19 cellular contexts compared by ENCODE assay signal in the genomic region with DNA sequence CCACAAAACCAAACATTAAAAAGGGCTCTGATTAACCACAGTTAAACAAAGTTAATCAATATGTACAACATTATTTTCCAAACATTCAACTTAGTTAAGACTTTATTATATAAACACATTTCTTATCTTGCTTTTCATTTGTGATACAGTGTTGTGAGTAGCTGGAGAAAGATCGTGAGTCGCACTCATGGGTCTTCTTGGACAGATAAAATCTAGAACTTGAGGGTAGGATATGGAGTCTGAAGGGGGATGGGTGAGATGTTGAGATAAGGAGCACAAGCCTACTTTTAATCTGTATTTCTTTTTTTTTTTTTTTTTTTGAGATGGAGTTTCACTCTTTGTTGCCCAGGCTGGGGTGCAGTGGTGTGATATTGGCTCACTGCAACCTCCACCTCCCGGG. TPM values are rescaled to one million over a fixed set of nuclear protein-coding genes. Genes with fewer than 3 reads are reported as not detected.
DNase-seq lines count a peak whose midpoint lies in the region; ATAC-seq, FAIRE-seq and TF ChIP-seq lines count a peak whose summit lies in the region.
"Had no signal": no experiment of that assay in that cellular context is flagged by ENCODE, and none has a peak within 500 bp of the region (broad histone marks: within the 10 kb centered on the region; RNA-seq: fewer than 3 reads in every experiment).

No MANE protein-coding gene starts in this region.

- peaks cover 21% of the 10 kb centered on the region for H3K4me1 Mint-ChIP-seq in chondrocyte (ENCODE audit: low read depth)

- no peak overlapping the region for H3K4me2 ChIP-seq in HepG2 (ENCODE audit: low read depth, low read length)
- H3K4me2 ChIP-seq: BLaER1 had no signal

- H3K9ac ChIP-seq in liver (ENCODE audit: low read depth in 1 of 2, low read length in 2 of 2), result no peak overlapping the region
- H3K9ac ChIP-seq in HepG2 (ENCODE audit: insufficient read depth, low read depth, low read length), result no peak overlapping the region
- H3K9ac ChIP-seq: BLaER1 had no signal

- in situ Hi-C loops in HepG2 (cut with HindIII; ENCODE audit: extremely low pct_ligation_motif_present, low pct_unique_long_range_greater_than_20kb), result no loop called here

- H3K27ac ChIP-seq in liver (ENCODE audit: low read depth in 1 of 2, low read length in 2 of 2) (peak overlapping the region; percentile 22 to 80), HepG2 (ENCODE audit: extremely low read length, insufficient read depth, low read length) (no peak overlapping the region), ascending aorta (no peak overlapping the region)
- H3K27ac ChIP-seq: BLaER1, SJSA1 had no signal

- H3K4me1 ChIP-seq in liver (ENCODE audit: control insufficient read depth in 4 of 4, insufficient read depth in 4 of 4, low read length in 3 of 4) (peaks cover 21 to 41% (median 31%) of the 10 kb centered on the region in 4 donors), HepG2 (ENCODE audit: insufficient read depth, low read length) (peaks cover 21% of the 10 kb centered on the region), ascending aorta (no peaks in the 10 kb centered on the region)
- H3K4me1 ChIP-seq: BLaER1 had no signal

- peak overlapping the region; percentile 32 for H3K27ac Mint-ChIP-seq in chondrocyte (ENCODE audit: unreplicated experiment)
- H3K27ac Mint-ChIP-seq: CD8-positive, alpha-beta T cell had no signal

- POLR2A ChIA-PET in HepG2 (lab: Yijun Ruan, JAX), result no interaction called here

- H3K4me3 ChIP-seq in liver (ENCODE audit: low read depth in 1 of 3, low read length in 3 of 3) (no peak overlapping the region), HepG2 (replicated peaks in 1 of 3; ENCODE audit: insufficient read depth in 1 of 3, low read depth in 2 of 3, low read length in 3 of 3) (no peak overlapping the region), NB4 (ENCODE audit: low read depth, low read length) (no peak overlapping the region), ascending aorta (no peak overlapping the region)
- H3K4me3 ChIP-seq: BLaER1, SJSA1 had no signal

- CTCF ChIA-PET in HepG2 (lab: Yijun Ruan, JAX; ENCODE audit: low intra/inter-chr PET ratio, low total read pairs), result no interaction called here

- TF ChIP-seq EP300 in HepG2 (IDR thresholded peaks at IDR 0.05; ENCODE audit: low read depth in 2 of 2, low read length in 2 of 2) (no peak), HepG2 (CRISPR knock-in tag; IDR thresholded peaks at IDR 0.05; ENCODE audit: borderline replicate concordance) (no peak)

- H3K9me3 ChIP-seq in liver (ENCODE audit: control insufficient read depth in 4 of 4, low read length in 3 of 4) (no peaks in the 10 kb centered on the region), HepG2 (ENCODE audit: low read length) (no peaks in the 10 kb centered on the region), ascending aorta (no peaks in the 10 kb centered on the region)
- H3K9me3 ChIP-seq: BLaER1, SJSA1 had no signal

- BruUV-seq in HepG2 (replicated peaks; lab: Mats Ljungman, UMichigan), result no TSS peak

- no peak overlapping the region for H3K4me3 Mint-ChIP-seq in chondrocyte (ENCODE audit: unreplicated experiment)
- H3K4me3 Mint-ChIP-seq: CD8-positive, alpha-beta T cell had no signal

- H3K9me3 Mint-ChIP-seq in chondrocyte (ENCODE audit: low read depth), result no peaks in the 10 kb centered on the region
- H3K9me3 Mint-ChIP-seq: CD8-positive, alpha-beta T cell; HFFc6 had no signal

- DNase-seq in HepG2 (ENCODE audit: low spot score), result no peak
- peak; percentile 36 for DNase-seq in NB4 (ENCODE audit: low read depth)
- no peak for DNase-seq in chondrocyte (ENCODE audit: low spot score)
- DNase-seq in NCI-H1092 treated with DMSO at 0.1 percent for 48 hours (lab: John Stamatoyannopoulos, UW), result no peak
- no peak for DNase-seq in ascending aorta (ENCODE audit: low spot score in 2 of 2)
- DNase-seq in posterior cingulate gyrus, result no peak
- DNase-seq: CD8-positive, alpha-beta T cell; DMS79; Kasumi-1; NCI-H1105 treated with DMSO at 0.1 percent for 48 hours; NCI-H1694; NCI-H2081 treated with DMSO at 0.1 percent for 48 hours; NCI-H748 treated with DMSO at 0.1 percent for 48 hours had no signal

- H3K27me3 ChIP-seq in liver (ENCODE audit: control insufficient read depth in 4 of 4, insufficient read depth in 4 of 4, low read length in 3 of 4) (no peaks in the 10 kb centered on the region), HepG2 (ENCODE audit: control insufficient read depth in 1 of 2, insufficient read depth in 2 of 2, low read length in 2 of 2) (no peaks in the 10 kb centered on the region), ascending aorta (no peaks in the 10 kb centered on the region)
- H3K27me3 ChIP-seq: BLaER1, SJSA1 had no signal

- no peaks in the 10 kb centered on the region for H4K20me1 ChIP-seq in HepG2 (ENCODE audit: insufficient read depth, low read length)

- FAIRE-seq in HepG2 (lab: Jason Lieb, UNC), result no peak
- FAIRE-seq: G401.6 had no signal

- H3K79me2 ChIP-seq in HepG2 (ENCODE audit: insufficient read depth, low read length), result no peaks in the 10 kb centered on the region

- TF ChIP-seq RAD21 in liver (IDR thresholded peaks at IDR 0.05), result no peak
- no peak for TF ChIP-seq RAD21 in HepG2 (CRISPR knock-in tag; IDR thresholded peaks at IDR 0.05)

- 69% methylated on average over 3 of the region's 3 CpGs for WGBS in liver
- 87% methylated on average over 3 of the region's 3 CpGs for WGBS in HepG2 (ENCODE audit: low lambda C conversion rate)

- no peaks in the 10 kb centered on the region for H3K27me3 Mint-ChIP-seq in chondrocyte (ENCODE audit: low read depth)

- no peak overlapping the region for H2AFZ ChIP-seq in HepG2 (ENCODE audit: low read length)

- TF ChIP-seq POLR2A in HepG2 (IDR thresholded peaks at IDR 0.05; ENCODE audit: insufficient read depth in 1 of 2, low read depth in 2 of 2, low read length in 2 of 2) (no peak), NB4 (IDR thresholded peaks at IDR 0.05; ENCODE audit: extremely low read depth, insufficient read length) (no peak)

- H3K36me3 ChIP-seq in liver (ENCODE audit: control insufficient read depth in 4 of 4, insufficient read depth in 3 of 4, low read depth in 1 of 4, low read length in 3 of 4), result no peaks in the 10 kb centered on the region
- no peaks in the 10 kb centered on the region for H3K36me3 ChIP-seq in HepG2 (replicated peaks in 1 of 2; ENCODE audit: control insufficient read depth in 1 of 2, insufficient read depth in 2 of 2, low read length in 2 of 2)
- no peaks in the 10 kb centered on the region for H3K36me3 ChIP-seq in ascending aorta
- H3K36me3 ChIP-seq: BLaER1, SJSA1 had no signal

- ATAC-seq in HepG2, result no peak
- ATAC-seq: CD8-positive, alpha-beta T cell had no signal

- intact Hi-C loops in HepG2 (cut with micrococcal nuclease; ENCODE audit: unreplicated experiment), result no loop called here
- intact Hi-C loops in ascending aorta (cut with DNase I), result loop anchor here (10.0 kb wide), 1 partner anchor 165 kb away; a partner anchor contains a TSS
- intact Hi-C loops in posterior cingulate gyrus (cut with DNase I), result loop anchor here (10.0 kb wide), 1 partner anchor 165 kb away; a partner anchor contains a TSS

- no peaks in the 10 kb centered on the region for H3K36me3 Mint-ChIP-seq in chondrocyte (ENCODE audit: low read depth)
- H3K36me3 Mint-ChIP-seq: CD8-positive, alpha-beta T cell had no signal

- TF ChIP-seq CTCF in liver (IDR thresholded peaks at IDR 0.05; ENCODE audit: low read depth, low read length, missing input control), result no peak
- no peak for TF ChIP-seq CTCF in HepG2 (CRISPR knock-in tag; IDR thresholded peaks at IDR 0.05)
- TF ChIP-seq CTCF in NB4 (IDR thresholded peaks at IDR 0.05; ENCODE audit: low read depth, low read length), result no peak
- no peak for TF ChIP-seq CTCF in chondrocyte (IDR thresholded peaks at IDR 0.05)
- no peak for TF ChIP-seq CTCF in ascending aorta (IDR thresholded peaks at IDR 0.05)

RNA-seq across cellular contexts. Expression of a gene that starts 22.6 kb away (rescaled TPM):
- 10 to 100 TPM; 17.1 to 48.4 TPM for total RNA-seq in liver
- polyA plus RNA-seq in liver, result 10 to 100 TPM; 28.3 to 53.4 TPM
- total RNA-seq in HepG2 (2016; rRNA removed; fragmentation: Illumina TruSeq; extraction: Trizol), result 28.0 and 58.3 TPM in 2 replicates
- total RNA-seq in HepG2 (2016; cell fraction: cytosol; rRNA removed; fragmentation: Illumina TruSeq; extraction: Trizol; ENCODE audit: low read depth), result 13.7 and 15.2 TPM in 2 replicates
- 22.8 and 61.4 TPM in 2 replicates for total RNA-seq in HepG2 (2016; cell fraction: insoluble cytoplasmic fraction; rRNA removed; fragmentation: Illumina TruSeq; extraction: Trizol)
- 24.2 and 24.6 TPM in 2 replicates for total RNA-seq in HepG2 (2016; cell fraction: membrane; rRNA removed; fragmentation: Illumina TruSeq; extraction: Trizol)
- total RNA-seq in HepG2 (2016; cell fraction: nucleus; rRNA removed; fragmentation: Illumina TruSeq; extraction: Trizol), result 65.4 and 81.2 TPM in 2 replicates
- 132 and 137 TPM in 2 replicates for polyA plus RNA-seq in HepG2 (2011; rRNA removed)
- 96.3 and 120 TPM in 2 replicates for polyA plus RNA-seq in HepG2 (2011; cell fraction: cytosol; rRNA removed)
- 355 and 421 TPM in 2 replicates for polyA plus RNA-seq in HepG2 (2011; cell fraction: nucleus; rRNA removed)
- polyA plus RNA-seq in HepG2 (2012), result 76.8 and 81.7 TPM in 2 replicates
- polyA plus RNA-seq in HepG2 (2016; cell fraction: cytosol; fragmentation: Illumina TruSeq; extraction: Trizol; ENCODE audit: low read depth), result 15.5 and 16.9 TPM in 2 replicates
- polyA plus RNA-seq in HepG2 (2016; cell fraction: insoluble cytoplasmic fraction; fragmentation: Illumina TruSeq; extraction: Trizol; ENCODE audit: low read depth), result 43.0 and 58.5 TPM in 2 replicates
- 30.0 and 37.0 TPM in 2 replicates for polyA plus RNA-seq in HepG2 (2016; cell fraction: membrane; fragmentation: Illumina TruSeq; extraction: Trizol; ENCODE audit: low read depth)
- polyA plus RNA-seq in HepG2 (2016; cell fraction: nucleus; fragmentation: Illumina TruSeq; extraction: Trizol; ENCODE audit: insufficient read depth, low read depth), result 188 and 192 TPM in 2 replicates
- polyA minus RNA-seq in HepG2 (2011; rRNA and poly(A)+ RNA removed; ENCODE audit: low replicate concordance), result 248 and 683 TPM in 2 replicates
- 150 and 151 TPM in 2 replicates for polyA minus RNA-seq in HepG2 (2011; cell fraction: cytosol; rRNA and poly(A)+ RNA removed)
- polyA minus RNA-seq in HepG2 (2011; cell fraction: nucleus; rRNA and poly(A)+ RNA removed), result 219 and 243 TPM in 2 replicates
- total RNA-seq in chondrocyte, result 107 to 166 TPM (median 110 TPM) in 3 replicates
- 74.1 TPM for total RNA-seq in ascending aorta

RNA-seq across cellular contexts. Expression of a gene that starts 39.7 kb away (rescaled TPM):
- 1 to 10 TPM; 1.0 to 8.1 TPM for total RNA-seq in liver
- polyA plus RNA-seq in liver, result 10 to 100 TPM; 11.5 to 15.8 TPM
- total RNA-seq in HepG2 (2016; rRNA removed; fragmentation: Illumina TruSeq; extraction: Trizol), result 0.20 and 0.31 TPM in 2 replicates
- total RNA-seq in HepG2 (2016; cell fraction: cytosol; rRNA removed; fragmentation: Illumina TruSeq; extraction: Trizol; ENCODE audit: low read depth), result 0.18 TPM in 1 of 2 replicates, not detected in the other
- total RNA-seq in HepG2 (2016; cell fraction: insoluble cytoplasmic fraction; rRNA removed; fragmentation: Illumina TruSeq; extraction: Trizol), result 0.15 and 0.19 TPM in 2 replicates
- total RNA-seq in HepG2 (2016; cell fraction: membrane; rRNA removed; fragmentation: Illumina TruSeq; extraction: Trizol), result 0.15 and 0.24 TPM in 2 replicates
- total RNA-seq in HepG2 (2016; cell fraction: nucleus; rRNA removed; fragmentation: Illumina TruSeq; extraction: Trizol), result 0.60 and 0.99 TPM in 2 replicates
- 0.73 and 0.91 TPM in 2 replicates for polyA plus RNA-seq in HepG2 (2011; rRNA removed)
- polyA plus RNA-seq in HepG2 (2011; cell fraction: cytosol; rRNA removed), result 0.34 and 0.65 TPM in 2 replicates
- 3.3 and 5.1 TPM in 2 replicates for polyA plus RNA-seq in HepG2 (2011; cell fraction: nucleus; rRNA removed)
- 0.91 and 2.1 TPM in 2 replicates for polyA plus RNA-seq in HepG2 (2012)
- 0.11 and 0.17 TPM in 2 replicates for polyA plus RNA-seq in HepG2 (2016; cell fraction: cytosol; fragmentation: Illumina TruSeq; extraction: Trizol; ENCODE audit: low read depth)
- polyA plus RNA-seq in HepG2 (2016; cell fraction: insoluble cytoplasmic fraction; fragmentation: Illumina TruSeq; extraction: Trizol; ENCODE audit: low read depth), result 0.59 and 0.88 TPM in 2 replicates
- polyA plus RNA-seq in HepG2 (2016; cell fraction: membrane; fragmentation: Illumina TruSeq; extraction: Trizol; ENCODE audit: low read depth), result 0.28 and 0.30 TPM in 2 replicates
- 1.8 and 2.0 TPM in 2 replicates for polyA plus RNA-seq in HepG2 (2016; cell fraction: nucleus; fragmentation: Illumina TruSeq; extraction: Trizol; ENCODE audit: insufficient read depth, low read depth)
- polyA minus RNA-seq in HepG2 (2011; rRNA and poly(A)+ RNA removed; ENCODE audit: low replicate concordance), result 0.44 and 3.1 TPM in 2 replicates
- 0.69 TPM in 1 of 2 replicates, not detected in the other for polyA minus RNA-seq in HepG2 (2011; cell fraction: cytosol; rRNA and poly(A)+ RNA removed)
- polyA minus RNA-seq in HepG2 (2011; cell fraction: nucleus; rRNA and poly(A)+ RNA removed), result 0.99 TPM in 1 of 2 replicates, not detected in the other
- total RNA-seq in chondrocyte, result 12.0 to 16.9 TPM (median 12.3 TPM) in 3 replicates
- 18.9 TPM for total RNA-seq in ascending aorta
- total RNA-seq: OCI-LY7 had no signal

RNA-seq across cellular contexts. Expression of a gene that starts 41.3 kb away (rescaled TPM):
- total RNA-seq in liver (1 to 10 TPM; 4.7 to 9.0 TPM), HepG2 (2016; rRNA removed; fragmentation: Illumina TruSeq; extraction: Trizol) (48.6 and 55.9 TPM in 2 replicates), chondrocyte (14.0 to 31.8 TPM (median 16.3 TPM) in 3 replicates), ascending aorta (2.1 TPM)
- polyA plus RNA-seq in liver (1 to 10 TPM; 3.2 to 5.0 TPM), HepG2 (2011; rRNA removed) (63.6 and 73.3 TPM in 2 replicates)
- 148 and 152 TPM in 2 replicates for total RNA-seq in HepG2 (2016; cell fraction: cytosol; rRNA removed; fragmentation: Illumina TruSeq; extraction: Trizol; ENCODE audit: low read depth)
- total RNA-seq in HepG2 (2016; cell fraction: insoluble cytoplasmic fraction; rRNA removed; fragmentation: Illumina TruSeq; extraction: Trizol), result 39.9 and 57.5 TPM in 2 replicates
- 249 and 253 TPM in 2 replicates for total RNA-seq in HepG2 (2016; cell fraction: membrane; rRNA removed; fragmentation: Illumina TruSeq; extraction: Trizol)
- total RNA-seq in HepG2 (2016; cell fraction: nucleus; rRNA removed; fragmentation: Illumina TruSeq; extraction: Trizol), result 22.8 and 23.0 TPM in 2 replicates
- polyA plus RNA-seq in HepG2 (2011; cell fraction: cytosol; rRNA removed), result 65.6 and 84.8 TPM in 2 replicates
- polyA plus RNA-seq in HepG2 (2011; cell fraction: nucleus; rRNA removed), result 45.3 and 47.1 TPM in 2 replicates
- 36.8 and 51.0 TPM in 2 replicates for polyA plus RNA-seq in HepG2 (2012)
- polyA plus RNA-seq in HepG2 (2016; cell fraction: cytosol; fragmentation: Illumina TruSeq; extraction: Trizol; ENCODE audit: low read depth), result 247 and 251 TPM in 2 replicates
- 54.3 and 66.5 TPM in 2 replicates for polyA plus RNA-seq in HepG2 (2016; cell fraction: insoluble cytoplasmic fraction; fragmentation: Illumina TruSeq; extraction: Trizol; ENCODE audit: low read depth)
- polyA plus RNA-seq in HepG2 (2016; cell fraction: membrane; fragmentation: Illumina TruSeq; extraction: Trizol; ENCODE audit: low read depth), result 277 and 306 TPM in 2 replicates
- 44.5 and 47.6 TPM in 2 replicates for polyA plus RNA-seq in HepG2 (2016; cell fraction: nucleus; fragmentation: Illumina TruSeq; extraction: Trizol; ENCODE audit: insufficient read depth, low read depth)
- 109 and 147 TPM in 2 replicates for polyA minus RNA-seq in HepG2 (2011; rRNA and poly(A)+ RNA removed; ENCODE audit: low replicate concordance)
- polyA minus RNA-seq in HepG2 (2011; cell fraction: cytosol; rRNA and poly(A)+ RNA removed), result 32.5 and 36.6 TPM in 2 replicates
- 26.1 and 37.3 TPM in 2 replicates for polyA minus RNA-seq in HepG2 (2011; cell fraction: nucleus; rRNA and poly(A)+ RNA removed)

Comparison
In these comparisons a context has a peak if more than half of its experiments do, and no peak if none do; other contexts are left out.
1. H3K27ac ChIP-seq: peak in liver (2 of 2); none in HepG2 (single experiment) and ascending aorta (0 of 2).